Comparison of ENCODE assay signal across 21 cellular contexts in genomic region chr1:46211051-46211450, GRCh38. TPM values are rescaled to one million over a fixed set of nuclear protein-coding genes. Genes with fewer than 3 reads are reported as not detected.
DNase-seq lines count a peak whose midpoint lies in the region; ATAC-seq, FAIRE-seq and TF ChIP-seq lines count a peak whose summit lies in the region.
"Had no signal": no experiment of that assay in that cellular context is flagged by ENCODE, and none has a peak within 500 bp of the region (broad histone marks: within the 10 kb centered on the region; RNA-seq: fewer than 3 reads in every experiment).

No MANE protein-coding gene starts in this region.

- H3K79me2 ChIP-seq in K562 (ENCODE audit: control insufficient read depth, insufficient read depth, low read length), result no peaks in the 10 kb centered on the region

- TF ChIP-seq POLR2A in K562 (conservative IDR thresholded peaks at IDR 0.05), result no peak

- H3K4me1 ChIP-seq in K562 (replicated peaks in 1 of 2; ENCODE audit: control insufficient read depth in 2 of 2, insufficient read depth in 2 of 2, low read length in 2 of 2), result peaks cover 0 to 3% of the 10 kb centered on the region in 2 experiments; a peak in 2 of 5 replicates
- H3K4me1 ChIP-seq: A549 had no signal

- no peak for FAIRE-seq in K562 (lab: Jason Lieb, UNC)
- FAIRE-seq: A549, D721Med, H54 had no signal

- H3K4me3 ChIP-seq in AG04450 (ENCODE audit: low read depth, low read length) (no peak overlapping the region), K562 (no peak overlapping the region)
- H3K4me3 ChIP-seq: A549, GM23248 had no signal

- no peak for TF ChIP-seq EP300 in K562 (IDR thresholded peaks at IDR 0.05; ENCODE audit: low read length)

- H4K20me1 ChIP-seq in K562 (replicated peaks; ENCODE audit: control insufficient read depth, insufficient read depth, low read length), result no peaks in the 10 kb centered on the region

- POLR2A ChIA-PET in AG04450 (lab: Yijun Ruan, JAX), result no interaction called here
- POLR2A ChIA-PET in K562 (lab: Yijun Ruan, JAX), result interaction anchor here (0.8 kb wide), 1 partner anchor 12 kb away, joined by 3 read pairs; no protein-coding TSS in a partner anchor

- no peaks in the 10 kb centered on the region for H3K9me1 ChIP-seq in K562 (ENCODE audit: control insufficient read depth, insufficient read depth, low read length)

- peak; percentile 22 for TF ChIP-seq CTCF in AG04450 (IDR thresholded peaks at IDR 0.05; ENCODE audit: low read depth, low read length)
- TF ChIP-seq CTCF in K562 (IDR thresholded peaks at IDR 0.05 in 2 of 3, conservative IDR thresholded peaks at IDR 0.05 in 1 of 3; ENCODE audit: insufficient read depth in 2 of 3, low read depth in 1 of 3, low read length in 3 of 3), result no peak

- WGBS in K562 (ENCODE audit: insufficient coverage, low coverage, missing lambda C conversion rate), result 19% methylated on average over 2 of the region's 2 CpGs

- peak overlapping the region; percentile 10; the same call in 1 of the 2 replicates for H2AFZ ChIP-seq in K562 (ENCODE audit: low read depth, low read length)
- H2AFZ ChIP-seq: GM23248 had no signal

- H3K9me3 ChIP-seq in AG04450 (ENCODE audit: control insufficient read depth, insufficient read depth, low read length) (no peaks in the 10 kb centered on the region), K562 (replicated peaks; ENCODE audit: control insufficient read depth, insufficient read depth, low read depth, low read length) (no peaks in the 10 kb centered on the region)
- H3K9me3 ChIP-seq: A549 had no signal

- H3K27ac ChIP-seq in AG04450 (ENCODE audit: low read depth, low read length) (no peak overlapping the region), K562 (ENCODE audit: extremely low read depth, low read depth, low read length) (no peak overlapping the region)
- H3K27ac ChIP-seq: A549, GM23248 had no signal

- in situ Hi-C loops in K562 (cut with MboI), result no loop called here

- H3K27me3 ChIP-seq in AG04450 (ENCODE audit: control insufficient read depth, insufficient read depth, low read length) (no peaks in the 10 kb centered on the region), K562 (ENCODE audit: control insufficient read depth in 2 of 2, insufficient read depth in 2 of 2, low read length in 2 of 2) (no peaks in the 10 kb centered on the region)

- no peak overlapping the region for H3K9ac ChIP-seq in K562 (ENCODE audit: insufficient read depth in 1 of 2, low read depth in 2 of 2, low read length in 2 of 2)
- H3K9ac ChIP-seq: GM23248 had no signal

- TF ChIP-seq RAD21 in K562 (CRISPR knock-in tag; conservative IDR thresholded peaks at IDR 0.05 in 1 of 2, IDR thresholded peaks at IDR 0.05 in 1 of 2), result no peak

- intact Hi-C loops in K562 (cut with micrococcal nuclease), result no loop called here

- no peak overlapping the region for H3K4me2 ChIP-seq in K562 (ENCODE audit: insufficient read depth, low read length)
- H3K4me2 ChIP-seq: A549 had no signal

- ATAC-seq in K562 (peak; percentile 19), GM19395 (IDR thresholded peaks at IDR 0.05; ENCODE audit: unreplicated experiment) (no peak)
- ATAC-seq: A549; CD8-positive, alpha-beta T cell; HCT116 had no signal

- BruUV-seq in K562 (replicated peaks; lab: Mats Ljungman, UMichigan), result no TSS peak

- no peaks in the 10 kb centered on the region for H3K36me3 ChIP-seq in K562 (ENCODE audit: control insufficient read depth, insufficient read depth, low read length)

- CTCF ChIA-PET in AG04450 (lab: Charles Lee) (interaction anchor here (1.5 kb wide), 1 partner anchor 11 kb away, joined by 3 read pairs; no protein-coding TSS in a partner anchor), K562 (lab: Yijun Ruan, JAX; ENCODE audit: low intra/inter-chr PET ratio) (no interaction called here)

- DNase-seq in AG04450 (ENCODE audit: low read depth, low spot score) (no peak), ELF-1 (ENCODE audit: low read depth, low spot score) (peak; percentile 63), K562 (ENCODE audit: extremely low read depth in 1 of 4, low spot score in 3 of 4) (no peak), islet precursor cell (peak; percentile 84), glomerular visceral epithelial cell (ENCODE audit: extremely low spot score) (no peak), ecto neural progenitor cell (ENCODE audit: low spot score) (no peak), NCI-H510A treated with DMSO at 0.1 percent for 48 hours (lab: John Stamatoyannopoulos, UW) (no peak)
- DNase-seq: CD8-positive, alpha-beta T cell; COR-L47; DMS153; DMS79 treated with DMSO at 0.1 percent for 48 hours; GM23248; IMR-90 had no signal

RNA-seq across cellular contexts. Expression of gene LURAP1, which starts 7.9 kb away (rescaled TPM):
- polyA plus RNA-seq in AG04450 (2011; rRNA removed), result 2.4 and 2.6 TPM in 2 replicates
- polyA minus RNA-seq in AG04450 (2011; rRNA and poly(A)+ RNA removed), result 2.1 and 2.9 TPM in 2 replicates
- 1.6 and 3.1 TPM in 2 replicates for total RNA-seq in K562 (2011; cell fraction: chromatin; rRNA removed; ENCODE audit: low replicate concordance)
- 2.5 and 3.2 TPM in 2 replicates for total RNA-seq in K562 (2011; cell fraction: nucleolus; rRNA removed)
- total RNA-seq in K562 (2011; cell fraction: nucleoplasm; rRNA removed), result 2.6 and 3.4 TPM in 2 replicates
- 0.86 and 1.00 TPM in 2 replicates for total RNA-seq in K562 (2014; rRNA removed)
- total RNA-seq in K562 (2014; rRNA removed; fragmentation: Illumina TruSeq; extraction: Trizol), result 0.40 and 0.54 TPM in 2 replicates
- 0.18 and 0.34 TPM in 2 replicates for total RNA-seq in K562 (2015; rRNA removed; fragmentation: Illumina TruSeq; extraction: Trizol)
- total RNA-seq in K562 (2021), result 0.60 and 0.72 TPM in 2 replicates
- 0.76 and 1.1 TPM in 2 replicates for polyA plus RNA-seq in K562 (2011; rRNA removed)
- polyA plus RNA-seq in K562 (2011; cell fraction: cytosol; rRNA removed), result 0.49 and 1.4 TPM in 2 replicates
- 0.97 and 1.6 TPM in 2 replicates for polyA plus RNA-seq in K562 (2011; cell fraction: nucleus; rRNA removed)
- polyA plus RNA-seq in K562 (2012), result 0.35 TPM in 2 replicates
- 0.45 and 0.54 TPM in 2 replicates for polyA plus RNA-seq in K562 (2014; fragmentation: Illumina TruSeq; extraction: Trizol)
- under 1 TPM in 1 of 2 experiments, not detected in 1; 0.07 TPM for polyA plus RNA-seq in K562 (2014; fragmentation: Nextera tagmentation; extraction: Ambion mirVana)
- 0.50 and 1.2 TPM in 2 replicates for polyA plus RNA-seq in K562 (2014; rRNA removed)
- 0.54 and 0.81 TPM in 2 replicates for polyA minus RNA-seq in K562 (2011; rRNA and poly(A)+ RNA removed)
- 0.86 TPM in 1 of 2 replicates, not detected in the other for polyA minus RNA-seq in K562 (2011; cell fraction: cytosol; rRNA and poly(A)+ RNA removed)
- polyA minus RNA-seq in K562 (2011; cell fraction: nucleus; rRNA and poly(A)+ RNA removed), result 0.33 and 0.67 TPM in 2 replicates
- total RNA-seq: CD8-positive, alpha-beta T cell; HT-29 had no signal
- polyA plus RNA-seq: A549, CD14-positive monocyte had no signal

RNA-seq across cellular contexts. Expression of gene POMGNT1, which starts 12.8 kb away (rescaled TPM):
- polyA plus RNA-seq in AG04450 (2011; rRNA removed) (41.9 and 50.8 TPM in 2 replicates), K562 (2011; rRNA removed) (42.7 and 50.7 TPM in 2 replicates), K562 (2014; fragmentation: Illumina TruSeq; extraction: Trizol) (45.6 and 47.8 TPM in 2 replicates), K562 (2014; fragmentation: Nextera tagmentation; extraction: Ambion mirVana) (10 to 100 TPM; 14.1 to 27.9 TPM), K562 (2014; rRNA removed) (37.8 and 43.5 TPM in 2 replicates)
- 48.1 and 55.6 TPM in 2 replicates for polyA minus RNA-seq in AG04450 (2011; rRNA and poly(A)+ RNA removed)
- total RNA-seq in K562 (2011; cell fraction: chromatin; rRNA removed; ENCODE audit: low replicate concordance), result 86.0 and 173 TPM in 2 replicates
- 132 and 135 TPM in 2 replicates for total RNA-seq in K562 (2011; cell fraction: nucleolus; rRNA removed)
- total RNA-seq in K562 (2011; cell fraction: nucleoplasm; rRNA removed), result 113 and 115 TPM in 2 replicates
- total RNA-seq in K562 (2014; rRNA removed) (36.4 and 44.0 TPM in 2 replicates), K562 (2014; rRNA removed; fragmentation: Illumina TruSeq; extraction: Trizol) (30.3 and 33.8 TPM in 2 replicates), K562 (2015; rRNA removed; fragmentation: Illumina TruSeq; extraction: Trizol) (43.4 and 48.4 TPM in 2 replicates), K562 (2021) (57.9 and 58.9 TPM in 2 replicates)
- polyA plus RNA-seq in K562 (2011; cell fraction: cytosol; rRNA removed), result 44.5 and 48.5 TPM in 2 replicates
- polyA plus RNA-seq in K562 (2011; cell fraction: nucleus; rRNA removed), result 131 and 161 TPM in 2 replicates
- polyA plus RNA-seq in K562 (2012), result 41.3 and 59.8 TPM in 2 replicates
- polyA minus RNA-seq in K562 (2011; rRNA and poly(A)+ RNA removed), result 24.4 and 30.9 TPM in 2 replicates
- polyA minus RNA-seq in K562 (2011; cell fraction: cytosol; rRNA and poly(A)+ RNA removed), result 21.5 and 24.7 TPM in 2 replicates
- polyA minus RNA-seq in K562 (2011; cell fraction: nucleus; rRNA and poly(A)+ RNA removed), result 25.7 and 38.8 TPM in 2 replicates

RNA-seq across cellular contexts. Expression of gene P3R3URF, which starts 34.8 kb away (rescaled TPM):
- polyA plus RNA-seq in AG04450 (2011; rRNA removed), result not detected in 2 replicates
- not detected in 2 replicates for polyA minus RNA-seq in AG04450 (2011; rRNA and poly(A)+ RNA removed)
- not detected in 2 replicates for total RNA-seq in K562 (2011; cell fraction: chromatin; rRNA removed; ENCODE audit: low replicate concordance)
- total RNA-seq in K562 (2011; cell fraction: nucleolus; rRNA removed), result not detected in 2 replicates
- not detected in 2 replicates for total RNA-seq in K562 (2011; cell fraction: nucleoplasm; rRNA removed)
- not detected in 2 replicates for total RNA-seq in K562 (2014; rRNA removed)
- total RNA-seq in K562 (2014; rRNA removed; fragmentation: Illumina TruSeq; extraction: Trizol), result not detected in 2 replicates
- total RNA-seq in K562 (2015; rRNA removed; fragmentation: Illumina TruSeq; extraction: Trizol), result not detected in 2 replicates
- total RNA-seq in K562 (2021), result not detected in 2 replicates
- not detected in 2 replicates for polyA plus RNA-seq in K562 (2011; rRNA removed)
- polyA plus RNA-seq in K562 (2011; cell fraction: cytosol; rRNA removed), result not detected in 2 replicates
- not detected in 2 replicates for polyA plus RNA-seq in K562 (2011; cell fraction: nucleus; rRNA removed)
- not detected in 2 replicates for polyA plus RNA-seq in K562 (2012)
- polyA plus RNA-seq in K562 (2014; fragmentation: Illumina TruSeq; extraction: Trizol), result not detected in 2 replicates
- polyA plus RNA-seq in K562 (2014; fragmentation: Nextera tagmentation; extraction: Ambion mirVana), result not detected
- not detected in 2 replicates for polyA plus RNA-seq in K562 (2014; rRNA removed)
- not detected in 2 replicates for polyA minus RNA-seq in K562 (2011; rRNA and poly(A)+ RNA removed)
- not detected in 2 replicates for polyA minus RNA-seq in K562 (2011; cell fraction: cytosol; rRNA and poly(A)+ RNA removed)
- polyA minus RNA-seq in K562 (2011; cell fraction: nucleus; rRNA and poly(A)+ RNA removed), result not detected in 2 replicates
- total RNA-seq: CD8-positive, alpha-beta T cell; GM23248; HT-29; IMR-90 had no signal
- polyA plus RNA-seq: A549, BJ, CD14-positive monocyte, GM23248, IMR-90 had no signal

RNA-seq across cellular contexts. Expression of gene TSPAN1, which starts 36.2 kb away (rescaled TPM):
- polyA plus RNA-seq in AG04450 (2011; rRNA removed), result 0.43 and 0.45 TPM in 2 replicates
- 0.83 TPM in 1 of 2 replicates, not detected in the other for polyA minus RNA-seq in AG04450 (2011; rRNA and poly(A)+ RNA removed)
- not detected in 2 replicates for total RNA-seq in K562 (2011; cell fraction: chromatin; rRNA removed; ENCODE audit: low replicate concordance)
- 0.53 TPM in 1 of 2 replicates, not detected in the other for total RNA-seq in K562 (2011; cell fraction: nucleolus; rRNA removed)
- total RNA-seq in K562 (2011; cell fraction: nucleoplasm; rRNA removed), result not detected in 2 replicates
- not detected in 2 replicates for total RNA-seq in K562 (2014; rRNA removed)
- not detected in 2 replicates for total RNA-seq in K562 (2014; rRNA removed; fragmentation: Illumina TruSeq; extraction: Trizol)
- total RNA-seq in K562 (2015; rRNA removed; fragmentation: Illumina TruSeq; extraction: Trizol), result not detected in 2 replicates
- total RNA-seq in K562 (2021), result 0.38 and 0.58 TPM in 2 replicates
- not detected in 2 replicates for polyA plus RNA-seq in K562 (2011; rRNA removed)
- polyA plus RNA-seq in K562 (2011; cell fraction: cytosol; rRNA removed), result not detected in 2 replicates
- polyA plus RNA-seq in K562 (2011; cell fraction: nucleus; rRNA removed), result 0.20 TPM in 1 of 2 replicates, not detected in the other
- polyA plus RNA-seq in K562 (2012), result 0.07 and 0.22 TPM in 2 replicates
- not detected in 2 replicates for polyA plus RNA-seq in K562 (2014; fragmentation: Illumina TruSeq; extraction: Trizol)
- polyA plus RNA-seq in K562 (2014; fragmentation: Nextera tagmentation; extraction: Ambion mirVana), result not detected
- not detected in 2 replicates for polyA plus RNA-seq in K562 (2014; rRNA removed)
- polyA minus RNA-seq in K562 (2011; rRNA and poly(A)+ RNA removed), result not detected in 2 replicates
- not detected in 2 replicates for polyA minus RNA-seq in K562 (2011; cell fraction: cytosol; rRNA and poly(A)+ RNA removed)
- not detected in 2 replicates for polyA minus RNA-seq in K562 (2011; cell fraction: nucleus; rRNA and poly(A)+ RNA removed)
- total RNA-seq: CD8-positive, alpha-beta T cell; GM23248 had no signal
- polyA plus RNA-seq: CD14-positive monocyte had no signal

RNA-seq across cellular contexts. Expression of gene RAD54L, which starts 36.5 kb away (rescaled TPM):
- polyA plus RNA-seq in AG04450 (2011; rRNA removed) (1.8 and 1.9 TPM in 2 replicates), K562 (2011; rRNA removed) (17.9 and 38.9 TPM in 2 replicates), K562 (2014; fragmentation: Illumina TruSeq; extraction: Trizol) (77.7 and 80.1 TPM in 2 replicates), K562 (2014; fragmentation: Nextera tagmentation; extraction: Ambion mirVana) (10 to 100 TPM; 37.1 to 92.3 TPM), K562 (2014; rRNA removed) (38.2 and 43.9 TPM in 2 replicates)
- polyA minus RNA-seq in AG04450 (2011; rRNA and poly(A)+ RNA removed), result 2.7 and 3.1 TPM in 2 replicates
- 121 and 199 TPM in 2 replicates for total RNA-seq in K562 (2011; cell fraction: chromatin; rRNA removed; ENCODE audit: low replicate concordance)
- total RNA-seq in K562 (2011; cell fraction: nucleolus; rRNA removed), result 90.1 and 94.5 TPM in 2 replicates
- 71.5 and 90.3 TPM in 2 replicates for total RNA-seq in K562 (2011; cell fraction: nucleoplasm; rRNA removed)
- total RNA-seq in K562 (2014; rRNA removed) (33.1 and 37.5 TPM in 2 replicates), K562 (2014; rRNA removed; fragmentation: Illumina TruSeq; extraction: Trizol) (19.9 and 25.3 TPM in 2 replicates), K562 (2015; rRNA removed; fragmentation: Illumina TruSeq; extraction: Trizol) (30.9 and 31.2 TPM in 2 replicates), K562 (2021) (67.0 and 72.7 TPM in 2 replicates)
- 25.3 and 30.2 TPM in 2 replicates for polyA plus RNA-seq in K562 (2011; cell fraction: cytosol; rRNA removed)
- polyA plus RNA-seq in K562 (2011; cell fraction: nucleus; rRNA removed), result 141 and 147 TPM in 2 replicates
- polyA plus RNA-seq in K562 (2012), result 41.9 and 42.0 TPM in 2 replicates
- 23.8 and 25.3 TPM in 2 replicates for polyA minus RNA-seq in K562 (2011; rRNA and poly(A)+ RNA removed)
- 21.7 and 27.2 TPM in 2 replicates for polyA minus RNA-seq in K562 (2011; cell fraction: cytosol; rRNA and poly(A)+ RNA removed)
- 27.9 and 34.2 TPM in 2 replicates for polyA minus RNA-seq in K562 (2011; cell fraction: nucleus; rRNA and poly(A)+ RNA removed)
- polyA plus RNA-seq: CD14-positive monocyte had no signal

Comparison
In these comparisons a context has a peak if more than half of its experiments do, and no peak if none do; other contexts are left out.
1. DNase-seq: peak in ELF-1 (single experiment) and islet precursor cell (single experiment); none in AG04450 (single experiment), K562 (0 of 4), glomerular visceral epithelial cell (single experiment), ecto neural progenitor cell (single experiment) and NCI-H510A treated with DMSO at 0.1 percent for 48 hours (single experiment).